1 cellular context compared by ENCODE assay signal in the genomic region with DNA sequence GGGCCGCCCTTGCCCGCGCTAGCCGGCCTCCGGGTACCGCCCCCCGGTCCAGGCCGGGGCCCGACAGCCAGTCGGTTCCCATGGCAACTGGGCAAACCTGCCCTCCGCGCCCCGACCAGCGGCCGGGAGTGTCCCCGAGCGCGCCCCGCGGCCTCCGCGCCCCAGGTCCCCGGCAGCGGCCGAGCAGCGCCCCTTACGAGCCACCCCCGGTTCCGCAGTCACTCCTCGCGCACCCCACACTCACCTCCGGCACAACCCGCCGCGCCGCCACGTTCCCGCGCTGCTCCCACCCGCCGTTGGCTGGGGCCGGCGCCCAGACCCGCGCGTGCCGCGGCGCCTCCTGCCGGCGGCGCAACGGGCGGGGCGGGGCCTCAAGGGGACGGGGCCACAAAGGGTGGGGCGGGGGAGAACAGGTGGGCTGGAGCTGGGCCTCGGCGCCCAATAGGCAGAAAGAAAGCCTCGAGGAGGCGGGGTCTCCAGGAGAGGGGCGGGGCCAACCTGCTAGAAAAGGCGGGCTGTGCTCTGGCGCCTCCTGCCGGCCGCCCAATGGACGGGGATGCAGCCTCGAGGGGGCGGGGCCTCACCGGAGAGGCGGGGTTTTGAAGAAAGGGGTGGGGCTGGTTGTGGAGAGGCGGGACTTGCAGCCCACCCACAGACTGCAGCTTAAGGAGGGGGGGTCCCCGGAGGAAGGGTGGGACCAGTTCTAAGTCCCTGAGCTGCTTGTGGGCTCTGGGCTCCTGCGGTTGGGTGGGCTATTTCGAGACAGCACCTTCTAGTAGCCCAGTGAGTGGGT.
TF ChIP-seq lines count a peak whose summit lies in the region.

A gene with protein sequence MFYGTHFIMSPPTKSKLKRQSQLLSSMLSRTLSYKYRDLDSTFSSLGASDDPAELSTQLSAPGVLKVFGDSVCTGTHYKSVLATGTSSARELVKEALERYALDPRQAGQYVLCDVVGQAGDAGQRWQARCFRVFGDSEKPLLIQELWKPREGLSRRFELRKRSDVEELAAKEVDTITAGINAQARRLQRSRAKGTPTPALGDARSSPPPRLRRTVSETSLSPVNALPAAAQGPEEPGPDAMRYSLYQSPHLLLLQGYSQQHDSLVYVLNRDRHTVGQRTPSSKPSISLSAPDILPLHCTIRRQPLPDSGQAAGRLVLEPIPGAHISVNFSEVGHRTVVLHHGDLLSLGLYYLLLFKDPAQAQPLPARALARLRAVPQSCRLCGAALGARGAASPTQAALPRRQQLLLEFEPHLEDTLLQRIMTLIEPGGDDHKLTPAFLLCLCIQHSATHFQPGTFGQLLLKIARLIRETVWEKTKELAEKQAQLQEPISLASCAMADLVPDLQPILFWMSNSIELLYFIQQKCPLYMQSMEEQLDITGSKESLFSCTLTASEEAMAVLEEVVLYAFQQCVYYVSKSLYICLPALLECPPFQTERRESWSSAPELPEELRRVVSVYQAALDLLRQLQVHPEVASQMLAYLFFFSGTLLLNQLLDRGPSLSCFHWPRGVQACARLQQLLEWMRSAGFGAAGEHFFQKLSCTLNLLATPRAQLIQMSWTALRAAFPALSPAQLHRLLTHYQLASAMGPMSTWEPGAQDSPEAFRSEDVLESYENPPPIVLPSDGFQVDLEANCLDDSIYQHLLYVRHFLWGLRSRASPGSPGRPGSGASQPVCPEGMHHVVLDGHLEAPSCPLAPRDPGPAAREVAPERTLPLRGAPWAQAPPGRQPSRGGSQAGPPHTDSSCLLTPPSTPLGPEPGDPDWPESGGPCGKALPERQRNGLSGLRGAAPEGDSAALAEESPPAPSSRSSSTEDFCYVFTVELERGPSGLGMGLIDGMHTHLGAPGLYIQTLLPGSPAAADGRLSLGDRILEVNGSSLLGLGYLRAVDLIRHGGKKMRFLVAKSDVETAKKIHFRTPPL (minus strand): TSS at position 365 of the 793 bp plus-strand sequence. CDS start 5,577 bp downstream, outside the sequence.

TF ChIP-seq in K562, 482 proteins besides CTCF, POLR2A, EP300 and RAD21 (continued from another document and continues in another):
- TF ChIP-seq ZNF197 (CRISPR knock-in tag; IDR thresholded peaks at IDR 0.05; ENCODE audit: low read depth) (no peak), CTBP1 (IDR thresholded peaks at IDR 0.05; ENCODE audit: borderline replicate concordance) (peak; percentile 77), ILK (tag; IDR thresholded peaks at IDR 0.05; ENCODE audit: borderline replicate concordance, low read depth) (no peak), BCL6 (CRISPR knock-in tag; IDR thresholded peaks at IDR 0.05) (no peak), PCBP1 (IDR thresholded peaks at IDR 0.05; ENCODE audit: low read depth, low read length, poor library complexity, severe bottlenecking) (peak; percentile 82), FOXJ3 (CRISPR knock-in tag; IDR thresholded peaks at IDR 0.05) (no peak), ZNF408 (CRISPR knock-in tag; IDR thresholded peaks at IDR 0.05; ENCODE audit: low read depth) (no peak), TRIM24 (IDR thresholded peaks at IDR 0.05) (no peak), EHMT2 (IDR thresholded peaks at IDR 0.05) (no peak), MCM7 (IDR thresholded peaks at IDR 0.05) (no peak), ZNF785 (CRISPR knock-in tag; IDR thresholded peaks at IDR 0.05) (no peak), ZNF274 (IDR thresholded peaks at IDR 0.05; ENCODE audit: borderline replicate concordance, low read depth, low read length) (no peak), NCOA2 (IDR thresholded peaks at IDR 0.05; ENCODE audit: partially characterized antibody in 2 of 2) (no peak), PTBP1 (IDR thresholded peaks at IDR 0.05; ENCODE audit: low read depth, low read length) (no peak), LCOR (CRISPR knock-in tag; IDR thresholded peaks at IDR 0.05) (no peak), NCOR1 (IDR thresholded peaks at IDR 0.05) (0 out of 2 replicates have a peak, but pooled peaks have one; percentile 12), KDM2B (CRISPR knock-in tag; IDR thresholded peaks at IDR 0.05) (peak; percentile 61; the same call in 1 of the 2 replicates), GATA2 (CRISPR knock-in tag; IDR thresholded peaks at IDR 0.05) (no peak), ZNF217 (CRISPR knock-in tag; IDR thresholded peaks at IDR 0.05) (no peak), BRD9 (IDR thresholded peaks at IDR 0.05; ENCODE audit: low read depth, partially characterized antibody) (no peak), GTF2F1 (IDR thresholded peaks at IDR 0.05; ENCODE audit: low read depth, low read length) (no peak), PURB (CRISPR knock-in tag; IDR thresholded peaks at IDR 0.05; ENCODE audit: low read depth) (no peak), ZSCAN32 (CRISPR knock-in tag; IDR thresholded peaks at IDR 0.05) (no peak), NFRKB (IDR thresholded peaks at IDR 0.05; ENCODE audit: low read depth) (no peak), SP1 (CRISPR knock-in tag; IDR thresholded peaks at IDR 0.05) (peak; percentile 98), RFX1 (IDR thresholded peaks at IDR 0.05) (peak; percentile 76), KLF16 (IDR thresholded peaks at IDR 0.05) (no peak)
- TF ChIP-seq, protein P1, sequence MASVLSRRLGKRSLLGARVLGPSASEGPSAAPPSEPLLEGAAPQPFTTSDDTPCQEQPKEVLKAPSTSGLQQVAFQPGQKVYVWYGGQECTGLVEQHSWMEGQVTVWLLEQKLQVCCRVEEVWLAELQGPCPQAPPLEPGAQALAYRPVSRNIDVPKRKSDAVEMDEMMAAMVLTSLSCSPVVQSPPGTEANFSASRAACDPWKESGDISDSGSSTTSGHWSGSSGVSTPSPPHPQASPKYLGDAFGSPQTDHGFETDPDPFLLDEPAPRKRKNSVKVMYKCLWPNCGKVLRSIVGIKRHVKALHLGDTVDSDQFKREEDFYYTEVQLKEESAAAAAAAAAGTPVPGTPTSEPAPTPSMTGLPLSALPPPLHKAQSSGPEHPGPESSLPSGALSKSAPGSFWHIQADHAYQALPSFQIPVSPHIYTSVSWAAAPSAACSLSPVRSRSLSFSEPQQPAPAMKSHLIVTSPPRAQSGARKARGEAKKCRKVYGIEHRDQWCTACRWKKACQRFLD (CRISPR knock-in tag; IDR thresholded peaks at IDR 0.05): no peak
- TF ChIP-seq, protein P2, sequence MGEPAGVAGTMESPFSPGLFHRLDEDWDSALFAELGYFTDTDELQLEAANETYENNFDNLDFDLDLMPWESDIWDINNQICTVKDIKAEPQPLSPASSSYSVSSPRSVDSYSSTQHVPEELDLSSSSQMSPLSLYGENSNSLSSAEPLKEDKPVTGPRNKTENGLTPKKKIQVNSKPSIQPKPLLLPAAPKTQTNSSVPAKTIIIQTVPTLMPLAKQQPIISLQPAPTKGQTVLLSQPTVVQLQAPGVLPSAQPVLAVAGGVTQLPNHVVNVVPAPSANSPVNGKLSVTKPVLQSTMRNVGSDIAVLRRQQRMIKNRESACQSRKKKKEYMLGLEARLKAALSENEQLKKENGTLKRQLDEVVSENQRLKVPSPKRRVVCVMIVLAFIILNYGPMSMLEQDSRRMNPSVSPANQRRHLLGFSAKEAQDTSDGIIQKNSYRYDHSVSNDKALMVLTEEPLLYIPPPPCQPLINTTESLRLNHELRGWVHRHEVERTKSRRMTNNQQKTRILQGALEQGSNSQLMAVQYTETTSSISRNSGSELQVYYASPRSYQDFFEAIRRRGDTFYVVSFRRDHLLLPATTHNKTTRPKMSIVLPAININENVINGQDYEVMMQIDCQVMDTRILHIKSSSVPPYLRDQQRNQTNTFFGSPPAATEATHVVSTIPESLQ (CRISPR knock-in tag; IDR thresholded peaks at IDR 0.05): no peak
- TF ChIP-seq, protein P3, sequence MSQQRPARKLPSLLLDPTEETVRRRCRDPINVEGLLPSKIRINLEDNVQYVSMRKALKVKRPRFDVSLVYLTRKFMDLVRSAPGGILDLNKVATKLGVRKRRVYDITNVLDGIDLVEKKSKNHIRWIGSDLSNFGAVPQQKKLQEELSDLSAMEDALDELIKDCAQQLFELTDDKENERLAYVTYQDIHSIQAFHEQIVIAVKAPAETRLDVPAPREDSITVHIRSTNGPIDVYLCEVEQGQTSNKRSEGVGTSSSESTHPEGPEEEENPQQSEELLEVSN (IDR thresholded peaks at IDR 0.05; ENCODE audit: borderline replicate concordance in 1 of 2, extremely low read depth in 1 of 2, insufficient read depth in 1 of 2, insufficient read length in 1 of 2, low read depth in 1 of 2, low read length in 1 of 2, poor library complexity in 1 of 2, severe bottlenecking in 1 of 2): peak; percentile 80 to 98
- TF ChIP-seq, protein P4, sequence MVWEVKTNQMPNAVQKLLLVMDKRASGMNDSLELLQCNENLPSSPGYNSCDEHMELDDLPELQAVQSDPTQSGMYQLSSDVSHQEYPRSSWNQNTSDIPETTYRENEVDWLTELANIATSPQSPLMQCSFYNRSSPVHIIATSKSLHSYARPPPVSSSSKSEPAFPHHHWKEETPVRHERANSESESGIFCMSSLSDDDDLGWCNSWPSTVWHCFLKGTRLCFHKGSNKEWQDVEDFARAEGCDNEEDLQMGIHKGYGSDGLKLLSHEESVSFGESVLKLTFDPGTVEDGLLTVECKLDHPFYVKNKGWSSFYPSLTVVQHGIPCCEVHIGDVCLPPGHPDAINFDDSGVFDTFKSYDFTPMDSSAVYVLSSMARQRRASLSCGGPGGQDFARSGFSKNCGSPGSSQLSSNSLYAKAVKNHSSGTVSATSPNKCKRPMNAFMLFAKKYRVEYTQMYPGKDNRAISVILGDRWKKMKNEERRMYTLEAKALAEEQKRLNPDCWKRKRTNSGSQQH (CRISPR knock-in tag; IDR thresholded peaks at IDR 0.05): no peak
- TF ChIP-seq, protein P5, sequence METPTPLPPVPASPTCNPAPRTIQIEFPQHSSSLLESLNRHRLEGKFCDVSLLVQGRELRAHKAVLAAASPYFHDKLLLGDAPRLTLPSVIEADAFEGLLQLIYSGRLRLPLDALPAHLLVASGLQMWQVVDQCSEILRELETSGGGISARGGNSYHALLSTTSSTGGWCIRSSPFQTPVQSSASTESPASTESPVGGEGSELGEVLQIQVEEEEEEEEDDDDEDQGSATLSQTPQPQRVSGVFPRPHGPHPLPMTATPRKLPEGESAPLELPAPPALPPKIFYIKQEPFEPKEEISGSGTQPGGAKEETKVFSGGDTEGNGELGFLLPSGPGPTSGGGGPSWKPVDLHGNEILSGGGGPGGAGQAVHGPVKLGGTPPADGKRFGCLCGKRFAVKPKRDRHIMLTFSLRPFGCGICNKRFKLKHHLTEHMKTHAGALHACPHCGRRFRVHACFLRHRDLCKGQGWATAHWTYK (CRISPR knock-in tag; IDR thresholded peaks at IDR 0.05): no peak
- TF ChIP-seq, protein P6, sequence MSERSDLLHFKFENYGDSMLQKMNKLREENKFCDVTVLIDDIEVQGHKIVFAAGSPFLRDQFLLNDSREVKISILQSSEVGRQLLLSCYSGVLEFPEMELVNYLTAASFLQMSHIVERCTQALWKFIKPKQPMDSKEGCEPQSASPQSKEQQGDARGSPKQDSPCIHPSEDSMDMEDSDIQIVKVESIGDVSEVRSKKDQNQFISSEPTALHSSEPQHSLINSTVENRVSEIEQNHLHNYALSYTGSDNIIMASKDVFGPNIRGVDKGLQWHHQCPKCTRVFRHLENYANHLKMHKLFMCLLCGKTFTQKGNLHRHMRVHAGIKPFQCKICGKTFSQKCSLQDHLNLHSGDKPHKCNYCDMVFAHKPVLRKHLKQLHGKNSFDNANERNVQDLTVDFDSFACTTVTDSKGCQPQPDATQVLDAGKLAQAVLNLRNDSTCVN (CRISPR knock-in tag; IDR thresholded peaks at IDR 0.05): no peak
- TF ChIP-seq, protein P7, sequence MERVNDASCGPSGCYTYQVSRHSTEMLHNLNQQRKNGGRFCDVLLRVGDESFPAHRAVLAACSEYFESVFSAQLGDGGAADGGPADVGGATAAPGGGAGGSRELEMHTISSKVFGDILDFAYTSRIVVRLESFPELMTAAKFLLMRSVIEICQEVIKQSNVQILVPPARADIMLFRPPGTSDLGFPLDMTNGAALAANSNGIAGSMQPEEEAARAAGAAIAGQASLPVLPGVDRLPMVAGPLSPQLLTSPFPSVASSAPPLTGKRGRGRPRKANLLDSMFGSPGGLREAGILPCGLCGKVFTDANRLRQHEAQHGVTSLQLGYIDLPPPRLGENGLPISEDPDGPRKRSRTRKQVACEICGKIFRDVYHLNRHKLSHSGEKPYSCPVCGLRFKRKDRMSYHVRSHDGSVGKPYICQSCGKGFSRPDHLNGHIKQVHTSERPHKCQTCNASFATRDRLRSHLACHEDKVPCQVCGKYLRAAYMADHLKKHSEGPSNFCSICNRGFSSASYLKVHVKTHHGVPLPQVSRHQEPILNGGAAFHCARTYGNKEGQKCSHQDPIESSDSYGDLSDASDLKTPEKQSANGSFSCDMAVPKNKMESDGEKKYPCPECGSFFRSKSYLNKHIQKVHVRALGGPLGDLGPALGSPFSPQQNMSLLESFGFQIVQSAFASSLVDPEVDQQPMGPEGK (CRISPR knock-in tag; IDR thresholded peaks at IDR 0.05; ENCODE audit: borderline replicate concordance): no peak
- TF ChIP-seq, protein P8, sequence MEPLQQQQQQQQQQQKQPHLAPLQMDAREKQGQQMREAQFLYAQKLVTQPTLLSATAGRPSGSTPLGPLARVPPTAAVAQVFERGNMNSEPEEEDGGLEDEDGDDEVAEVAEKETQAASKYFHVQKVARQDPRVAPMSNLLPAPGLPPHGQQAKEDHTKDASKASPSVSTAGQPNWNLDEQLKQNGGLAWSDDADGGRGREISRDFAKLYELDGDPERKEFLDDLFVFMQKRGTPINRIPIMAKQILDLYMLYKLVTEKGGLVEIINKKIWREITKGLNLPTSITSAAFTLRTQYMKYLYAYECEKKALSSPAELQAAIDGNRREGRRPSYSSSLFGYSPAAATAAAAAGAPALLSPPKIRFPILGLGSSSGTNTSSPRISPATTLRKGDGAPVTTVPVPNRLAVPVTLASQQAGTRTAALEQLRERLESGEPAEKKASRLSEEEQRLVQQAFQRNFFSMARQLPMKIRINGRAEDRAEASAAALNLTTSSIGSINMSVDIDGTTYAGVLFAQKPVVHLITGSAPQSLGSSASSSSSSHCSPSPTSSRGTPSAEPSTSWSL (CRISPR knock-in tag; IDR thresholded peaks at IDR 0.05; ENCODE audit: borderline replicate concordance): no peak
- TF ChIP-seq, protein P9, sequence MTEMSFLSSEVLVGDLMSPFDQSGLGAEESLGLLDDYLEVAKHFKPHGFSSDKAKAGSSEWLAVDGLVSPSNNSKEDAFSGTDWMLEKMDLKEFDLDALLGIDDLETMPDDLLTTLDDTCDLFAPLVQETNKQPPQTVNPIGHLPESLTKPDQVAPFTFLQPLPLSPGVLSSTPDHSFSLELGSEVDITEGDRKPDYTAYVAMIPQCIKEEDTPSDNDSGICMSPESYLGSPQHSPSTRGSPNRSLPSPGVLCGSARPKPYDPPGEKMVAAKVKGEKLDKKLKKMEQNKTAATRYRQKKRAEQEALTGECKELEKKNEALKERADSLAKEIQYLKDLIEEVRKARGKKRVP (CRISPR knock-in tag; IDR thresholded peaks at IDR 0.05): no peak
